ENCODE assay signal across 21 cellular contexts in the genomic region with DNA sequence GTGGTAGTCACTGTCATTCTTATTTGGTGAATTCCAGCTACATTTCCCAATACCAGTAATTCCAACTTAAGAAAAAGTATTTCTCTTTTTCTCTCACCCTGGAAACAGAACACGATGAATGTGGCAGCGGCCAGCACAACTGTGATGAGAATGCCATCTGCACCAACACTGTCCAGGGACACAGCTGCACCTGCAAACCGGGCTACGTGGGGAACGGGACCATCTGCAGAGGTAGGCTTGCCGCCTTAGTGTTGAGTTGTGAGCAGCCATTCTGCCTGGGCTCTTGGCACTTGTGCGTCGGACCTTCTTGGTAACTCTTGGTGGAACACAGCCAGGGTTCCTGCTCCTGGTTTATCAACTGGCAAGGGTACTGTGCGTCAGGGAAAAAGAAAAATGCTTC.
A peak's percentile ranks its signal among the peaks of the same experiment; 100 is the strongest.
DNase-seq lines count a peak whose midpoint lies in the region; ATAC-seq, FAIRE-seq and TF ChIP-seq lines count a peak whose summit lies in the region.
"Had no signal": no experiment of that assay in that cellular context is flagged by ENCODE, and none has a peak within 500 bp of the region (broad histone marks: within the 10 kb centered on the region; RNA-seq: fewer than 3 reads in every experiment).

No MANE protein-coding gene starts in this region.

- H3K36me3 ChIP-seq in right atrium auricular region (no peaks in the 10 kb centered on the region), kidney (ENCODE audit: control insufficient read depth in 1 of 2, insufficient read depth in 2 of 2, low read length in 2 of 2) (no peaks in the 10 kb centered on the region), neural progenitor cell (no peaks in the 10 kb centered on the region)
- H3K36me3 ChIP-seq: BLaER1 treated with 17β-estradiol and CSF1 and Interleukin-3, amounts not matched to agents 10 nM and 100 nM had no signal

- no peaks in the 10 kb centered on the region for H3K27me3 ChIP-seq in right atrium auricular region
- H3K27me3 ChIP-seq in neural progenitor cell, result no peaks in the 10 kb centered on the region
- H3K27me3 ChIP-seq: BLaER1 treated with 17β-estradiol and CSF1 and Interleukin-3, amounts not matched to agents 10 nM and 100 nM had no signal

- FAIRE-seq in kidney (lab: Jason Lieb, UNC), result no peak
- FAIRE-seq: A549, D721Med, G401.6, GM12891 had no signal

- no peak overlapping the region for H3K4me3 ChIP-seq in right atrium auricular region
- H3K4me3 ChIP-seq in kidney (ENCODE audit: low read length in 2 of 2), result no peak overlapping the region
- H3K4me3 ChIP-seq in neural progenitor cell, result no peak overlapping the region
- H3K4me3 ChIP-seq: A549; BLaER1 treated with 17β-estradiol and CSF1 and Interleukin-3, amounts not matched to agents 10 nM and 100 nM had no signal

- H4K20me1 ChIP-seq in neural progenitor cell (ENCODE audit: low read depth), result no peaks in the 10 kb centered on the region
- H4K20me1 ChIP-seq: BLaER1 treated with 17β-estradiol and CSF1 and Interleukin-3, amounts not matched to agents 10 nM and 100 nM had no signal

- H3K9ac ChIP-seq in kidney (ENCODE audit: low read length in 2 of 2) (no peak overlapping the region), neural progenitor cell (no peak overlapping the region)
- H3K9ac ChIP-seq: BLaER1 treated with 17β-estradiol and CSF1 and Interleukin-3, amounts not matched to agents 10 nM and 100 nM had no signal

- H3K4me2 ChIP-seq in neural progenitor cell, result no peak overlapping the region
- H3K4me2 ChIP-seq: A549; BLaER1 treated with 17β-estradiol and CSF1 and Interleukin-3, amounts not matched to agents 10 nM and 100 nM had no signal

- TF ChIP-seq CTCF in right atrium auricular region (IDR thresholded peaks at IDR 0.05), result no peak
- TF ChIP-seq CTCF in kidney (IDR thresholded peaks at IDR 0.05; ENCODE audit: borderline replicate concordance, extremely low read depth, insufficient read depth), result no peak
- no peak for TF ChIP-seq CTCF in neural progenitor cell (IDR thresholded peaks at IDR 0.05)
- TF ChIP-seq CTCF in endothelial cell (IDR thresholded peaks at IDR 0.05; ENCODE audit: unreplicated experiment), result no peak

- H3K27ac Mint-ChIP-seq in neural progenitor cell (no peak overlapping the region), endothelial cell (ENCODE audit: unreplicated experiment) (no peak overlapping the region)
- H3K27ac Mint-ChIP-seq: B cell; CD4-positive, alpha-beta T cell; CD8-positive, alpha-beta T cell had no signal

- H3K4me3 Mint-ChIP-seq in neural progenitor cell (no peak overlapping the region), endothelial cell (ENCODE audit: unreplicated experiment) (no peak overlapping the region)
- H3K4me3 Mint-ChIP-seq: B cell; CD4-positive, alpha-beta T cell; CD8-positive, alpha-beta T cell had no signal

- H3K9me3 Mint-ChIP-seq in neural progenitor cell (no peaks in the 10 kb centered on the region), endothelial cell (ENCODE audit: unreplicated experiment) (no peaks in the 10 kb centered on the region)

- H3K4me1 ChIP-seq in right atrium auricular region (no peaks in the 10 kb centered on the region), kidney (ENCODE audit: control insufficient read depth in 1 of 2, insufficient read depth in 1 of 2, low read depth in 1 of 2, low read length in 2 of 2) (no peaks in the 10 kb centered on the region), neural progenitor cell (no peaks in the 10 kb centered on the region)
- H3K4me1 ChIP-seq: A549; BLaER1 treated with 17β-estradiol and CSF1 and Interleukin-3, amounts not matched to agents 10 nM and 100 nM; Caco-2 had no signal

- H3K9me3 ChIP-seq in right atrium auricular region, result no peaks in the 10 kb centered on the region
- no peaks in the 10 kb centered on the region for H3K9me3 ChIP-seq in kidney (ENCODE audit: control insufficient read depth in 1 of 2, low read length in 2 of 2)
- no peaks in the 10 kb centered on the region for H3K9me3 ChIP-seq in neural progenitor cell (ENCODE audit: low read depth)
- H3K9me3 ChIP-seq: A549; BLaER1 treated with 17β-estradiol and CSF1 and Interleukin-3, amounts not matched to agents 10 nM and 100 nM had no signal

- H3K79me2 ChIP-seq in neural progenitor cell (ENCODE audit: low read depth), result no peaks in the 10 kb centered on the region

- H3K27me3 Mint-ChIP-seq in neural progenitor cell (ENCODE audit: insufficient read depth, low read depth) (no peaks in the 10 kb centered on the region), endothelial cell (ENCODE audit: unreplicated experiment) (peaks cover 1% of the 10 kb centered on the region)
- H3K27me3 Mint-ChIP-seq: B cell; CD4-positive, alpha-beta T cell had no signal

- ATAC-seq in Right ventricle myocardium superior (ENCODE audit: poor library complexity), result no peak
- no peak for ATAC-seq in GM18858 (IDR thresholded peaks at IDR 0.05; ENCODE audit: unreplicated experiment)
- ATAC-seq: A549; CD8-positive, alpha-beta T cell had no signal

- H3K36me3 Mint-ChIP-seq in neural progenitor cell (peaks cover 6% of the 10 kb centered on the region), endothelial cell (ENCODE audit: low read depth, unreplicated experiment) (no peaks in the 10 kb centered on the region)
- H3K36me3 Mint-ChIP-seq: CD8-positive, alpha-beta T cell had no signal

- H2AFZ ChIP-seq in neural progenitor cell (replicated peaks), result peak overlapping the region; percentile 68

- no peak overlapping the region for H3K27ac ChIP-seq in right atrium auricular region
- no peak overlapping the region for H3K27ac ChIP-seq in kidney (ENCODE audit: low read depth in 2 of 2, low read length in 2 of 2)
- no peak overlapping the region for H3K27ac ChIP-seq in neural progenitor cell
- H3K27ac ChIP-seq: 22Rv1; A549; BLaER1 treated with 17β-estradiol and CSF1 and Interleukin-3, amounts not matched to agents 10 nM and 100 nM; C4-2B had no signal

- DNase-seq in Right ventricle myocardium superior (peak; percentile 24), right atrium auricular region (ENCODE audit: low spot score) (no peak), kidney (peak; percentile 47), neural progenitor cell (ENCODE audit: low spot score) (no peak), endothelial cell (ENCODE audit: low spot score) (no peak)
- DNase-seq: AML-193; Caco-2; Calu3; CD4-positive, alpha-beta T cell; CD8-positive, alpha-beta T cell; DMS79 treated with DMSO at 0.1 percent for 48 hours; GF-D8 had no signal

- H3K4me1 Mint-ChIP-seq in neural progenitor cell (peaks cover 2% of the 10 kb centered on the region), endothelial cell (ENCODE audit: unreplicated experiment) (peaks cover 4% of the 10 kb centered on the region)
- H3K4me1 Mint-ChIP-seq: B cell had no signal

- no peaks in the 10 kb centered on the region for H3F3A ChIP-seq in neural progenitor cell (ENCODE audit: low read depth)

- intact Hi-C loops in Right ventricle myocardium superior (cut with DNase I), result no loop called here
- intact Hi-C loops in kidney (cut with DNase I), result no loop called here

Comparison
In these comparisons a context has a peak if more than half of its experiments do, and no peak if none do; other contexts are left out.
1. DNase-seq: peak in Right ventricle myocardium superior (single experiment) and kidney (single experiment); none in right atrium auricular region (single experiment), neural progenitor cell (single experiment) and endothelial cell (single experiment).